8 cellular contexts compared by ENCODE assay signal in genomic region chr2:9142551-9143263, GRCh38.
DNase-seq lines count a peak whose midpoint lies in the region; ATAC-seq, FAIRE-seq and TF ChIP-seq lines count a peak whose summit lies in the region.

No MANE protein-coding gene starts in this region.

- peak overlapping the region in 1 of 2 donors; percentile 68 for H3K27ac ChIP-seq in kidney (ENCODE audit: low read depth in 2 of 2, low read length in 2 of 2)

- peak overlapping the region; percentile 11 to 49 for H3K9ac ChIP-seq in kidney (ENCODE audit: low read length in 2 of 2)

- H3K36me3 ChIP-seq in kidney (ENCODE audit: control insufficient read depth in 1 of 2, insufficient read depth in 2 of 2, low read length in 2 of 2) = no peaks in the 10 kb centered on the region

- DNase-seq in NCI-H1436 (lab: John Stamatoyannopoulos, UW) = peak; percentile 70
- DNase-seq in NCI-H1436 treated with DMSO at 0.1 percent for 48 hours (lab: John Stamatoyannopoulos, UW) = no peak
- peak; percentile 84 for DNase-seq in NCI-H2227 (lab: John Stamatoyannopoulos, UW; ENCODE audit: unreplicated experiment)
- peak; percentile 72 for DNase-seq in cerebellar cortex (ENCODE audit: low spot score)
- DNase-seq in kidney = peak; percentile 94
- peak; percentile 60 to 86 for DNase-seq in stimulated activated CD4-positive, alpha-beta T cell treated with anti-CD3 and anti-CD28 coated beads, Interleukin-15, amount 100 ng/mL, for 1 hour (ENCODE audit: low read depth in 1 of 2, low spot score in 1 of 2)

- peak overlapping the region in 1 of 2 donors; percentile 43 for H3K4me3 ChIP-seq in kidney (ENCODE audit: low read length in 2 of 2)

- intact Hi-C loops in kidney (cut with DNase I) = no loop called here

- peak; percentile 61 for ATAC-seq in HG02840 (IDR thresholded peaks at IDR 0.05; ENCODE audit: low FRiP score, unreplicated experiment)
- peak; percentile 89 to 93 for ATAC-seq in activated CD4-positive, CD25-positive, alpha-beta regulatory T cell treated with anti-CD3 and anti-CD28 coated beads, Interleukin-2, amount 50 U/mL, for 24 hours

- no peak for FAIRE-seq in kidney (lab: Jason Lieb, UNC)

- peak; percentile 98 for TF ChIP-seq CTCF in kidney (IDR thresholded peaks at IDR 0.05; ENCODE audit: borderline replicate concordance, extremely low read depth, insufficient read depth)

- H3K4me1 ChIP-seq in kidney (ENCODE audit: control insufficient read depth in 1 of 2, insufficient read depth in 1 of 2, low read depth in 1 of 2, low read length in 2 of 2) = peaks cover 4 to 7% of the 10 kb centered on the region in 2 donors

- H3K9me3 ChIP-seq in kidney (ENCODE audit: control insufficient read depth in 1 of 2, low read length in 2 of 2) = no peaks in the 10 kb centered on the region
